8 cellular contexts compared by ENCODE assay signal in the genomic region with DNA sequence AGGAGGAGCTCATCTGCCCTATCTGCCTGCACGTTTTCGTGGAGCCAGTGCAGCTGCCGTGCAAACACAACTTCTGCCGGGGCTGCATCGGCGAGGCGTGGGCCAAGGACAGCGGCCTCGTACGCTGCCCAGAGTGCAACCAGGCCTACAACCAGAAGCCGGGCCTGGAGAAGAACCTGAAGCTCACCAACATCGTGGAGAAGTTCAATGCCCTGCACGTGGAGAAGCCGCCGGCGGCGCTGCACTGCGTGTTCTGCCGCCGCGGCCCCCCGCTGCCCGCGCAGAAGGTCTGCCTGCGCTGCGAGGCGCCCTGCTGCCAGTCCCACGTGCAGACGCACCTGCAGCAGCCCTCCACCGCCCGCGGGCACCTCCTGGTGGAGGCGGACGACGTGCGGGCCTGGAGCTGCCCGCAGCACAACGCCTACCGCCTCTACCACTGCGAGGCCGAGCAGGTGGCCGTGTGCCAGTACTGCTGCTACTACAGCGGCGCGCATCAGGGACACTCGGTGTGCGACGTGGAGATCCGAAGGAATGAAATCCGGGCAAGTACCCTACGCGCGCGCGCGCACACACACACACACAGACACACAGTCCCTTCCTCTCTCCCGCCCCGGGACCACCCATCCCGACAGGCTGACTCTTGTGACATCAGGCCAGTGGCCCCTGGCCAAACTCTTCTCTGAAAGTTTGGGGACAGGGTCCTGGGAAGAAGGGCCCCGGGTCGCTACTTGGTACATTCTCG. TPM values are rescaled to one million over a fixed set of nuclear protein-coding genes. Genes with fewer than 3 reads are reported as not detected.
DNase-seq lines count a peak whose midpoint lies in the region; ATAC-seq and TF ChIP-seq lines count a peak whose summit lies in the region.

No MANE protein-coding gene starts in this region.

- intact Hi-C loops in activated CD8-positive, alpha-beta T cell treated with anti-CD3 and anti-CD28 coated beads for 36 hours (cut with micrococcal nuclease), result loop anchor here (5.0 kb wide), 1 partner anchor 67 kb away; the partner anchor contains the start of genes ARL3 and SFXN2

- no peaks in the 10 kb centered on the region for H3K9me3 ChIP-seq in BLaER1
- no peaks in the 10 kb centered on the region for H3K9me3 ChIP-seq in effector memory CD4-positive, alpha-beta T cell (ENCODE audit: control insufficient read depth, low read length)

- H3K56ac ChIP-seq in mesendoderm (ENCODE audit: low read length), result peak overlapping the region; percentile 86

- no peak overlapping the region for H3K23ac ChIP-seq in mesendoderm (ENCODE audit: low read length)

- H3K79me2 ChIP-seq in mesendoderm (ENCODE audit: control insufficient read depth, insufficient read depth, low read length), result peaks cover 45% of the 10 kb centered on the region

- H3K9me3 Mint-ChIP-seq in activated CD8-positive, alpha-beta T cell treated with anti-CD3 and anti-CD28 coated beads for 36 hours, result no peaks in the 10 kb centered on the region

- H3K27ac ChIP-seq in BLaER1 (peak overlapping the region; percentile 98), mesendoderm (ENCODE audit: low read depth, low read length) (peak overlapping the region; percentile 97)
- H3K27ac ChIP-seq in effector memory CD4-positive, alpha-beta T cell (ENCODE audit: insufficient read depth, low read length, poor library complexity, severe bottlenecking), result peak overlapping the region; percentile 95

- H2BK15ac ChIP-seq in mesendoderm (replicated peaks; ENCODE audit: low read depth), result no peak overlapping the region

- H3K9ac ChIP-seq in BLaER1 (peak overlapping the region; percentile 97), mesendoderm (ENCODE audit: low read length) (peak overlapping the region; percentile 61)

- H3K79me1 ChIP-seq in mesendoderm (ENCODE audit: low read length), result peaks cover 19% of the 10 kb centered on the region

- no peak overlapping the region for H2BK5ac ChIP-seq in mesendoderm (ENCODE audit: low read length)

- H3K4me1 ChIP-seq in BLaER1 (peaks cover 40% of the 10 kb centered on the region), mesendoderm (ENCODE audit: control insufficient read depth, low read depth, low read length) (peaks cover 7% of the 10 kb centered on the region)
- H3K4me1 ChIP-seq in effector memory CD4-positive, alpha-beta T cell (ENCODE audit: control insufficient read depth, insufficient read depth, low read length, poor library complexity, severe bottlenecking), result peaks cover 39% of the 10 kb centered on the region

- H3K36me3 ChIP-seq in BLaER1 (peaks cover 15% of the 10 kb centered on the region; the same call in 1 of the 2 replicates), mesendoderm (ENCODE audit: control insufficient read depth, insufficient read depth, low read length) (no peaks in the 10 kb centered on the region)
- H3K36me3 ChIP-seq in effector memory CD4-positive, alpha-beta T cell (ENCODE audit: control insufficient read depth, insufficient read depth, low read length), result no peaks in the 10 kb centered on the region

- H3K27me3 Mint-ChIP-seq in activated CD8-positive, alpha-beta T cell treated with anti-CD3 and anti-CD28 coated beads for 36 hours, result no peaks in the 10 kb centered on the region

- no peak overlapping the region for H3K4ac ChIP-seq in mesendoderm (ENCODE audit: low read depth, low read length)

- DNase-seq in HEK293T (ENCODE audit: extremely low spot score), result peak; percentile 74
- peak; percentile 86 for DNase-seq in NCI-H748 (lab: John Stamatoyannopoulos, UW; ENCODE audit: unreplicated experiment)
- DNase-seq in activated CD8-positive, alpha-beta T cell treated with anti-CD3 and anti-CD28 coated beads for 36 hours, result peak; percentile 85
- DNase-seq in effector memory CD4-positive, alpha-beta T cell, result peak; percentile 69 to 75 (median 70)
- DNase-seq in mesendoderm, result peak; percentile 89
- peak; percentile 62 for DNase-seq in stimulated activated CD8-positive, alpha-beta memory T cell treated with anti-CD3 and anti-CD28 coated beads, Interleukin-12 subunit alpha, Interleukin-12 subunit beta, amount 100 ng/mL, for 4 hours (ENCODE audit: low read depth)

- peak; percentile 10 for ATAC-seq in activated CD8-positive, alpha-beta T cell treated with anti-CD3 and anti-CD28 coated beads for 36 hours
- no peak for ATAC-seq in HG03460 (IDR thresholded peaks at IDR 0.05; ENCODE audit: unreplicated experiment)

- H3K27ac Mint-ChIP-seq in activated CD8-positive, alpha-beta T cell treated with anti-CD3 and anti-CD28 coated beads for 36 hours, result peak overlapping the region; percentile 95

- H4K20me1 ChIP-seq in BLaER1, result peaks cover 48% of the 10 kb centered on the region

- CTCF ChIA-PET in HEK293T (lab: Yijun Ruan, JAX), result interaction anchor here (0.9 to 1.1 kb wide), 2 partner anchors 11 to 25 kb away, joined by 3 read pairs; no protein-coding TSS in a partner anchor
- CTCF ChIA-PET in activated CD8-positive, alpha-beta T cell treated with anti-CD3 and anti-CD28 coated beads for 36 hours (lab: Charles Lee), result interaction anchor here (0.8 to 3.8 kb wide), 14 partner anchors 9 to 181 kb away, joined by 4 to 22 read pairs (median 8); partner anchors contain the start of genes ACTR1A, ARL3 and SFXN2

- peak; percentile 58 for TF ChIP-seq CTCF in activated CD8-positive, alpha-beta T cell treated with anti-CD3 and anti-CD28 coated beads for 36 hours (IDR thresholded peaks at IDR 0.05)

- H3K4me3 ChIP-seq in BLaER1 (peak overlapping the region; percentile 95), mesendoderm (ENCODE audit: low read length) (peak overlapping the region; percentile 53)
- H3K4me3 ChIP-seq in effector memory CD4-positive, alpha-beta T cell (ENCODE audit: insufficient read depth, low read depth, low read length, poor library complexity, severe bottlenecking), result peak overlapping the region; percentile 87

- no peak overlapping the region for H2BK120ac ChIP-seq in mesendoderm (ENCODE audit: low read depth, low read length)

- H4K8ac ChIP-seq in mesendoderm (ENCODE audit: low read depth, low read length), result no peak overlapping the region

- H3K4me2 ChIP-seq in BLaER1 (peak overlapping the region; percentile 97), mesendoderm (ENCODE audit: low read length) (peak overlapping the region; percentile 89)

- H4K5ac ChIP-seq in mesendoderm (ENCODE audit: low read length), result no peak overlapping the region

- POLR2A ChIA-PET in HEK293T (lab: Yijun Ruan, JAX), result interaction anchor here (0.8 to 3.1 kb wide), 20 partner anchors 9 to 224 kb away, joined by 3 to 24 read pairs (median 5); partner anchors contain the start of genes ACTR1A, ARL3, FBXL15 and SFXN2
- POLR2A ChIA-PET in activated CD8-positive, alpha-beta T cell treated with anti-CD3 and anti-CD28 coated beads for 36 hours (lab: Charles Lee), result interaction anchor here (0.7 to 4.5 kb wide), 16 partner anchors 9 to 194 kb away, joined by 3 to 35 read pairs (median 4); partner anchors contain the start of genes ARL3, SFXN2 and WBP1L

- H3K27me3 ChIP-seq in BLaER1, result no peaks in the 10 kb centered on the region
- H3K27me3 ChIP-seq in effector memory CD4-positive, alpha-beta T cell (replicated peaks; ENCODE audit: control insufficient read depth, insufficient read depth, low read length, poor library complexity, severe bottlenecking), result no peaks in the 10 kb centered on the region
- H3K27me3 ChIP-seq in mesendoderm (ENCODE audit: insufficient read depth, low read length, poor library complexity), result no peaks in the 10 kb centered on the region

- H3K18ac ChIP-seq in mesendoderm (ENCODE audit: low read length), result peak overlapping the region; percentile 92

- no CpG with 5 or more reads among the region's 62 CpGs for WGBS in mesendoderm (ENCODE audit: extremely low coverage, insufficient coverage, low lambda C conversion rate)

- peak overlapping the region; percentile 99 for H3K4me3 Mint-ChIP-seq in activated CD8-positive, alpha-beta T cell treated with anti-CD3 and anti-CD28 coated beads for 36 hours

- H3K36me3 Mint-ChIP-seq in activated CD8-positive, alpha-beta T cell treated with anti-CD3 and anti-CD28 coated beads for 36 hours (ENCODE audit: low read depth), result peaks cover 30% of the 10 kb centered on the region

- no peak overlapping the region for H2AK5ac ChIP-seq in mesendoderm (ENCODE audit: low read length)

- peaks cover 43% of the 10 kb centered on the region for H3K4me1 Mint-ChIP-seq in activated CD8-positive, alpha-beta T cell treated with anti-CD3 and anti-CD28 coated beads for 36 hours (ENCODE audit: low read depth)

TF ChIP-seq in HEK293T, 16 proteins besides CTCF, POLR2A, EP300 and RAD21:
- TF ChIP-seq FOXA1 (IDR thresholded peaks at IDR 0.05) (no peak), ELF4 (IDR thresholded peaks at IDR 0.05) (no peak), SUZ12 (IDR thresholded peaks at IDR 0.05) (no peak), TARDBP (IDR thresholded peaks at IDR 0.05) (no peak), FOXM1 (IDR thresholded peaks at IDR 0.05; ENCODE audit: borderline replicate concordance) (no peak), ARNT (IDR thresholded peaks at IDR 0.05) (peak; percentile 50; the same call in 1 of the 2 replicates), CTBP1 (IDR thresholded peaks at IDR 0.05; ENCODE audit: borderline replicate concordance) (peak; percentile 91), LEF1 (IDR thresholded peaks at IDR 0.05; ENCODE audit: borderline replicate concordance) (no peak), HDGF (IDR thresholded peaks at IDR 0.05; ENCODE audit: borderline replicate concordance) (0 out of 2 replicates have a peak, but pooled peaks have one; percentile 26), FOXK2 (IDR thresholded peaks at IDR 0.05) (no peak), L3MBTL2 (conservative IDR thresholded peaks at IDR 0.05) (peak; percentile 95), BHLHE40 (IDR thresholded peaks at IDR 0.05; ENCODE audit: borderline replicate concordance) (no peak)

RNA-seq across cellular contexts. Expression of gene TRIM8, which starts 0.5 kb away (rescaled TPM):
- total RNA-seq in activated CD8-positive, alpha-beta T cell treated with anti-CD3 and anti-CD28 coated beads for 36 hours, result 10 to 100 TPM; 39.5 to 39.8 TPM
- 22.6 TPM for polyA plus RNA-seq in mesendoderm (2013, experiment 1 of 2)
- polyA plus RNA-seq in mesendoderm (2013, experiment 2 of 2), result 23.2 TPM
